30 cellular contexts compared by ENCODE assay signal in genomic region chr16:52742052-52742451, GRCh38.
"Had no signal": no experiment of that assay in that cellular context is flagged by ENCODE, and none has a peak within 500 bp of the region (broad histone marks: within the 10 kb centered on the region; RNA-seq: fewer than 3 reads in every experiment).

No MANE protein-coding gene starts in this region.

- H3K9me3 ChIP-seq: adrenal gland, body of pancreas, MG63, SJCRH30 had no signal

- H3K4me3 Mint-ChIP-seq: activated CD4-positive, alpha-beta T cell treated with anti-CD3 and anti-CD28 coated beads for 36 hours; activated CD4-positive, alpha-beta T cell treated with anti-CD3 and anti-CD28 coated beads, Interleukin-2, amount 10 ng/mL, durations not matched to agents 7 days and 5 days; activated CD8-positive, alpha-beta T cell treated with anti-CD3 and anti-CD28 coated beads, Interleukin-2, amount 10 ng/mL, durations not matched to agents 7 days and 5 days; activated naive CD4-positive, alpha-beta T cell treated with anti-CD3 and anti-CD28 coated beads for 36 hours; activated T-cell treated with anti-CD3 and anti-CD28 coated beads, Interleukin-2, amount 50 U/mL, for 24 hours; activated T-helper 1 cell treated with anti-CD3 and anti-CD28 coated beads, Interleukin-12 subunit alpha, Interleukin-12 subunit beta, Interleukin-2, Interleukin-4 antibody, amounts not matched to agents 30 ng/mL and 10 ng/mL and 1 ng/mL, durations not matched to agents 14 hours and 24 hours and 36 hours; T-helper 2 cell treated with Interferon-gamma antibody and Interleukin-4, amounts not matched to agents 5 μg/mL and 100 μg/mL, for 36 hours had no signal

- H3K4me3 ChIP-seq: adrenal gland, body of pancreas, MG63, SJCRH30, SK-N-MC had no signal

- DNase-seq: activated CD4-positive, alpha-beta T cell treated with anti-CD3 and anti-CD28 coated beads for 36 hours; activated CD4-positive, alpha-beta T cell treated with anti-CD3 and anti-CD28 coated beads, Interleukin-2, amount 10 ng/mL, durations not matched to agents 7 days and 5 days; activated CD4-positive, alpha-beta T cell treated with anti-CD3 and anti-CD28 coated beads, Interleukin-2, amount 50 U/mL, for 48 hours; activated CD8-positive, alpha-beta T cell treated with anti-CD3 and anti-CD28 coated beads, Interleukin-2, amount 10 ng/mL, durations not matched to agents 7 days and 5 days; activated gamma-delta T cell treated with Interleukin-2 at 50 U/mL for 16 hours; activated naive CD4-positive, alpha-beta T cell treated with anti-CD3 and anti-CD28 coated beads for 36 hours; activated T-cell treated with anti-CD3 and anti-CD28 coated beads, Interleukin-2, amount 50 U/mL, for 24 hours; adrenal gland; body of pancreas; Kasumi-1; KG1; MG63; NCI-H1048; NCI-H1105 treated with DMSO at 0.1 percent for 48 hours; NCI-H1436; NCI-H1694; NCI-H2029; NCI-H345; NCI-H524 treated with DMSO at 0.1 percent for 48 hours; SHP77; SJCRH30 had no signal

- H3K4me1 ChIP-seq: adrenal gland, body of pancreas, SJCRH30 had no signal

- H3K27ac Mint-ChIP-seq: activated CD4-positive, alpha-beta T cell treated with anti-CD3 and anti-CD28 coated beads for 36 hours; activated CD4-positive, alpha-beta T cell treated with anti-CD3 and anti-CD28 coated beads, Interleukin-2, amount 10 ng/mL, durations not matched to agents 7 days and 5 days; activated CD8-positive, alpha-beta T cell treated with anti-CD3 and anti-CD28 coated beads, Interleukin-2, amount 10 ng/mL, durations not matched to agents 7 days and 5 days; activated naive CD4-positive, alpha-beta T cell treated with anti-CD3 and anti-CD28 coated beads for 36 hours; activated naive CD4-positive, alpha-beta T cell treated with anti-CD3 and anti-CD28 coated beads, Interleukin-2, amount 50 U/mL, for 72 hours; activated T-cell treated with anti-CD3 and anti-CD28 coated beads, Interleukin-2, amount 50 U/mL, for 24 hours; activated T-helper 1 cell treated with anti-CD3 and anti-CD28 coated beads, Interleukin-12 subunit alpha, Interleukin-12 subunit beta, Interleukin-2, Interleukin-4 antibody, amounts not matched to agents 30 ng/mL and 10 ng/mL and 1 ng/mL, durations not matched to agents 14 hours and 24 hours and 36 hours; T-helper 2 cell treated with Interferon-gamma antibody and Interleukin-4, amounts not matched to agents 5 μg/mL and 100 μg/mL, for 36 hours had no signal

- H3K36me3 ChIP-seq: adrenal gland, MG63, SJCRH30 had no signal

- H3K27ac ChIP-seq: adrenal gland, body of pancreas, SJCRH30, SK-N-MC had no signal

- H3K4me1 Mint-ChIP-seq: activated CD4-positive, alpha-beta T cell treated with anti-CD3 and anti-CD28 coated beads for 36 hours; activated CD4-positive, alpha-beta T cell treated with anti-CD3 and anti-CD28 coated beads, Interleukin-2, amount 10 ng/mL, durations not matched to agents 7 days and 5 days had no signal

- ATAC-seq: activated CD4-positive, alpha-beta T cell treated with anti-CD3 and anti-CD28 coated beads for 36 hours; activated CD4-positive, CD25-positive, alpha-beta regulatory T cell treated with anti-CD3 and anti-CD28 coated beads, Interleukin-2, amount 50 U/mL, for 24 hours; activated CD8-positive, alpha-beta T cell treated with anti-CD3 and anti-CD28 coated beads, Interleukin-2, amount 10 ng/mL, durations not matched to agents 7 days and 5 days; activated naive CD4-positive, alpha-beta T cell treated with anti-CD3 and anti-CD28 coated beads, Interleukin-2, amount 50 U/mL, for 72 hours; body of pancreas; Panc1 had no signal

- H3K27me3 Mint-ChIP-seq: activated CD4-positive, alpha-beta T cell treated with anti-CD3 and anti-CD28 coated beads, Interleukin-2, amount 10 ng/mL, durations not matched to agents 7 days and 5 days; activated T-cell treated with anti-CD3 and anti-CD28 coated beads, Interleukin-2, amount 50 U/mL, for 24 hours had no signal

- H3K27me3 ChIP-seq: adrenal gland, body of pancreas, MG63, SJCRH30 had no signal

- FAIRE-seq: astrocyte, bronchial epithelial cell, TTC549 had no signal
